8 cellular contexts compared by ENCODE assay signal in genomic region chr10:87863102-87863943, GRCh38. TPM values are rescaled to one million over a fixed set of nuclear protein-coding genes. Genes with fewer than 3 reads are reported as not detected.
DNase-seq lines count a peak whose midpoint lies in the region; ATAC-seq and TF ChIP-seq lines count a peak whose summit lies in the region.

KLLN (minus strand) TSS chr10:87863533; CDS start chr10:87862487, 1,046 bp downstream.
PTEN (plus strand) TSS chr10:87863625; CDS start chr10:87864470, 845 bp downstream.

- peaks cover 0 to 12% (median 5%) of the 10 kb centered on the region in 4 donors for H3K4me1 ChIP-seq in right lobe of liver

- H3K27me3 ChIP-seq in right lobe of liver, result no peaks in the 10 kb centered on the region

- no peak for TF ChIP-seq CTCF in right lobe of liver (IDR thresholded peaks at IDR 0.05)

- peak within 1 kb of the TSS; percentile 93 to 98 (median 97) for H3K27ac ChIP-seq in right lobe of liver

- 0% methylated on average over 7 of the region's 88 CpGs for WGBS in right lobe of liver (ENCODE audit: insufficient coverage, low coverage, low lambda C conversion rate, missing lambda C conversion rate)

- DNase-seq in AG20443 (ENCODE audit: low spot score), result peak; percentile 91
- DNase-seq in NCI-H526 treated with DMSO at 0.1 percent for 48 hours (lab: John Stamatoyannopoulos, UW), result peak; percentile 89
- peak; percentile 82 to 86 for DNase-seq in activated CD4-positive, alpha-beta T cell treated with anti-CD3 and anti-CD28 coated beads, Interleukin-2, amount 50 U/mL, for 48 hours
- DNase-seq in dermis blood vessel endothelial cell, result peak; percentile 93
- peak; percentile 91 to 93 (median 92) for DNase-seq in right lobe of liver
- peak; percentile 70 to 77 for DNase-seq in stimulated activated CD4-positive, alpha-beta T cell treated with anti-CD3 and anti-CD28 coated beads, Interleukin-2, amount 100 ng/mL, for 48 hours

- intact Hi-C loops in right lobe of liver (cut with DNase I), result loop anchor here in 1 of 2 donors (10.0 kb wide), 1 partner anchor 251 kb away; no protein-coding TSS in a partner anchor

- TF ChIP-seq POLR2A in GM19099 (IDR thresholded peaks at IDR 0.05; ENCODE audit: extremely low read depth, insufficient read length, low read depth), result peak; percentile 91
- peak; percentile 95 for TF ChIP-seq POLR2A in right lobe of liver (IDR thresholded peaks at IDR 0.05)

- peak within 1 kb of the TSS; percentile 69 to 86 (median 70) for H3K4me3 ChIP-seq in right lobe of liver

- peak; percentile 35 for ATAC-seq in HG03442 (IDR thresholded peaks at IDR 0.05; ENCODE audit: unreplicated experiment)
- peak; percentile 53 to 70 (median 64) for ATAC-seq in right lobe of liver

- H3K9me3 ChIP-seq in right lobe of liver, result no peaks in the 10 kb centered on the region

- no peaks in the 10 kb centered on the region for H3K36me3 ChIP-seq in right lobe of liver

RNA-seq across cellular contexts. Expression of gene KLLN, which starts in this region (rescaled TPM):
- total RNA-seq in dermis blood vessel endothelial cell (0.17 and 0.47 TPM in 2 replicates), right lobe of liver (under 1 TPM in 5 of 6 experiments, not detected in 1; 0.24 to 0.53 (median 0.34) TPM)

RNA-seq across cellular contexts. Expression of gene PTEN, which starts in this region (rescaled TPM):
- total RNA-seq in dermis blood vessel endothelial cell (121 and 122 TPM in 2 replicates), right lobe of liver (10 to 100 TPM; 37.5 to 73.7 (median 50.4) TPM)

Comparison
In these comparisons a context has a peak if more than half of its experiments do, and no peak if none do; other contexts are left out.
1. Peak in every context shown above with its lines: DNase-seq, ATAC-seq, H3K4me3 ChIP-seq and H3K27ac ChIP-seq.